ENCODE assay signal across 15 cellular contexts in genomic region chr5:62522811-62523210, GRCh38.
"Had no signal": no experiment of that assay in that cellular context is flagged by ENCODE, and none has a peak within 500 bp of the region (broad histone marks: within the 10 kb centered on the region; RNA-seq: fewer than 3 reads in every experiment).

No MANE protein-coding gene starts in this region.

- DNase-seq: activated naive CD4-positive, alpha-beta T cell treated with anti-CD3 and anti-CD28 coated beads, Interleukin-2, amount 10 ng/mL, durations not matched to agents 7 days and 5 days; amygdala; effector CD8-positive, alpha-beta T cell; kidney; nucleus accumbens; stimulated activated naive CD4-positive, alpha-beta T cell; T1000 had no signal

- H3K4me3 ChIP-seq: cardiac muscle cell, lung, tibial nerve had no signal

- H3K27me3 ChIP-seq: cardiac muscle cell, tibial nerve had no signal

- H3K27ac ChIP-seq: cardiac muscle cell, tibial nerve had no signal

- H3K4me3 Mint-ChIP-seq: activated naive CD4-positive, alpha-beta T cell treated with anti-CD3 and anti-CD28 coated beads, Interleukin-2, amount 10 ng/mL, durations not matched to agents 7 days and 5 days; dendritic cell treated with granulocyte-macrophage colony-stimulating factor and Interleukin-4, amounts not matched to agents 40 ng/mL and 50 ng/mL, for 4 days; natural killer cell treated with Interleukin-12 subunit alpha and Interleukin-12 subunit beta and Interleukin-15 and Interleukin-18, amount 100 ng/mL, for 72 hours had no signal

- H3K9me3 Mint-ChIP-seq: activated naive CD4-positive, alpha-beta T cell treated with anti-CD3 and anti-CD28 coated beads, Interleukin-2, amount 10 ng/mL, durations not matched to agents 7 days and 5 days; activated T-helper 2 cell treated with anti-CD3 and anti-CD28 coated beads, Interferon-gamma antibody, Interleukin-2, Interleukin-4, amounts not matched to agents 10 μg/mL and 5 μg/mL and 100 μg/mL, durations not matched to agents 14 hours and 24 hours and 36 hours; dendritic cell treated with granulocyte-macrophage colony-stimulating factor and Interleukin-4, amounts not matched to agents 40 ng/mL and 50 ng/mL, for 4 days; natural killer cell treated with Interleukin-12 subunit alpha and Interleukin-12 subunit beta and Interleukin-15 and Interleukin-18, amount 100 ng/mL, for 72 hours had no signal

- H3K27me3 Mint-ChIP-seq: activated naive CD4-positive, alpha-beta T cell treated with anti-CD3 and anti-CD28 coated beads, Interleukin-2, amount 10 ng/mL, durations not matched to agents 7 days and 5 days; dendritic cell treated with granulocyte-macrophage colony-stimulating factor and Interleukin-4, amounts not matched to agents 40 ng/mL and 50 ng/mL, for 4 days; natural killer cell treated with Interleukin-12 subunit alpha and Interleukin-12 subunit beta and Interleukin-15 and Interleukin-18, amount 100 ng/mL, for 72 hours had no signal

- H3K4me1 ChIP-seq: tibial nerve had no signal

- H3K27ac Mint-ChIP-seq: activated naive CD4-positive, alpha-beta T cell treated with anti-CD3 and anti-CD28 coated beads, Interleukin-2, amount 10 ng/mL, durations not matched to agents 7 days and 5 days; activated T-helper 2 cell treated with anti-CD3 and anti-CD28 coated beads, Interferon-gamma antibody, Interleukin-2, Interleukin-4, amounts not matched to agents 10 μg/mL and 5 μg/mL and 100 μg/mL, durations not matched to agents 14 hours and 24 hours and 36 hours; dendritic cell treated with granulocyte-macrophage colony-stimulating factor and Interleukin-4, amounts not matched to agents 40 ng/mL and 50 ng/mL, for 4 days; natural killer cell treated with Interleukin-12 subunit alpha and Interleukin-12 subunit beta and Interleukin-15 and Interleukin-18, amount 100 ng/mL, for 72 hours had no signal

- H3K9me3 ChIP-seq: tibial nerve had no signal

- H3K36me3 ChIP-seq: cardiac muscle cell had no signal

- ATAC-seq: activated CD4-positive, CD25-positive, alpha-beta regulatory T cell treated with anti-CD3 and anti-CD28 coated beads, Interleukin-2, amount 50 U/mL, for 24 hours; left lobe of liver; natural killer cell treated with Interleukin-12 subunit alpha and Interleukin-12 subunit beta and Interleukin-15 and Interleukin-18, amount 100 ng/mL, for 72 hours had no signal
